ENCODE assay signal across 26 cellular contexts in genomic region chr2:30695749-30696148, GRCh38.
"Had no signal": no experiment of that assay in that cellular context is flagged by ENCODE, and none has a peak within 500 bp of the region (broad histone marks: within the 10 kb centered on the region; RNA-seq: fewer than 3 reads in every experiment).

No MANE protein-coding gene starts in this region.

- H3K36me3 ChIP-seq: MG63, SJCRH30 had no signal

- H3K4me1 ChIP-seq: SJCRH30 had no signal

- DNase-seq: activated CD4-positive, CD25-positive, alpha-beta regulatory T cell; activated CD8-positive, alpha-beta T cell treated with anti-CD3 and anti-CD28 coated beads for 36 hours; activated gamma-delta T cell treated with Interleukin-2 at 50 U/mL for 16 hours; activated naive CD8-positive, alpha-beta T cell treated with anti-CD3 and anti-CD28 coated beads for 36 hours; activated T-cell treated with anti-CD3 and anti-CD28 coated beads for 4 hours; activated T-cell treated with anti-CD3 and anti-CD28 coated beads, Interleukin-2, amount 50 U/mL, for 48 hours; caudate nucleus; MG63; MV-4-11; NCI-H1092 treated with DMSO at 0.1 percent for 48 hours; NCI-H1417 treated with DMSO at 0.1 percent for 48 hours; NCI-H1694; NCI-H2029 treated with DMSO at 0.1 percent for 48 hours; NCI-H345; NCI-H510A; NCI-H526 treated with DMSO at 0.1 percent for 48 hours; NK-92 treated with Interleukin-12 subunit alpha and Interleukin-12 subunit beta, amount 100 ng/mL, for 24 hours; OCI-M1; RPMI8226; SK-N-SH; T-helper 1 cell had no signal

- H3K4me3 ChIP-seq: MG63, SJCRH30 had no signal

- H3K27me3 ChIP-seq: MG63, SJCRH30 had no signal

- H3K27ac ChIP-seq: SJCRH30, VCaP had no signal

- ATAC-seq: activated CD8-positive, alpha-beta T cell treated with anti-CD3 and anti-CD28 coated beads for 36 hours; activated T-helper 17 cell treated with anti-CD3 and anti-CD28 coated beads, Interleukin-2, amount 50 U/mL, for 72 hours; Panc1; Right ventricle myocardium inferior had no signal

- H3K9me3 ChIP-seq: MG63, SJCRH30 had no signal
